ENCODE assay signal across 18 cellular contexts in the genomic region with DNA sequence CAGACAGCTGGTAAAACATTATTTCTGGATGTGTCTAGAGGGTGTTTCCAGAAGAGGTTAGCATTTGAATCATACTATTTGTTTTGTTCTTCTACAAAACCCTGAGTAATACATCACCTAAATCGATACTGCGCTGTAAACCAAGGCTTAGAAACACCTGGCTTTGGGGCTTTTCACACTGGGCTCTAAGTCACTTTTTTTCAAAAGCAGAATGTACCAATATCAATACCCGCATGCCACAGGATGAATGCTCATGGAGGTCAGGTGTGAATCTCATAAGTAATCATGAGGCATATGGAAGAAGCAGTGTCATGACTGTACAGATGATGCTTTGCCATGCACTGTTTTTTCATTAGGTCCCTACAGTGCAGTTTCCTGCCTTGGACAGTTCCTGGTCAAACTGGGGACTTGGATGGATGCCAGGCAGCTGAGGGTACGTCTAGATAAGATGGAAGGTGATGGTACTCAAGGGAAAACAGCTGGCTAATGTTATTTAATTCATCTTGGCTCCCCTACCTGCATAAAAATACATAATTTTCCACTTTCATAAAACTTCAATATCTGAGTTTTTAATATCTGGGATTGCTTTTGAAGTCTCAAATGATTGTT. TPM values are rescaled to one million over a fixed set of nuclear protein-coding genes. Genes with fewer than 3 reads are reported as not detected.
DNase-seq lines count a peak whose midpoint lies in the region; ATAC-seq and TF ChIP-seq lines count a peak whose summit lies in the region.
"Had no signal": no experiment of that assay in that cellular context is flagged by ENCODE, and none has a peak within 500 bp of the region (broad histone marks: within the 10 kb centered on the region; RNA-seq: fewer than 3 reads in every experiment).

No MANE protein-coding gene starts in this region.

- peak; percentile 24 for DNase-seq in COR-L47 (lab: John Stamatoyannopoulos, UW)
- DNase-seq in Daoy (ENCODE audit: low read depth), result peak; percentile 5
- peak; percentile 53 for DNase-seq in RPMI8226
- no peak for DNase-seq in chondrocyte (ENCODE audit: low spot score)
- no peak for DNase-seq in kidney glomerular epithelial cell (lab: John Stamatoyannopoulos, UW)
- DNase-seq: activated CD4-positive, alpha-beta T cell treated with anti-CD3 and anti-CD28 coated beads for 48 hours; activated CD8-positive, alpha-beta memory T cell treated with anti-CD3 and anti-CD28 coated beads, Interleukin-2, amount 50 U/mL, for 4 hours; activated naive CD4-positive, alpha-beta T cell; cerebellar nuclear complex; effector memory CD8-positive, alpha-beta T cell; islet precursor cell; naive thymus-derived CD8-positive, alpha-beta T cell; NCI-H2081 treated with DMSO at 0.1 percent for 48 hours had no signal

- H3K36me3 Mint-ChIP-seq in chondrocyte (ENCODE audit: low read depth), result peaks cover 4% of the 10 kb centered on the region

- ATAC-seq in HG02798 (IDR thresholded peaks at IDR 0.05; ENCODE audit: poor library complexity, unreplicated experiment) (peak; percentile 66), HG03521 (IDR thresholded peaks at IDR 0.05; ENCODE audit: unreplicated experiment) (no peak), HG02981 (IDR thresholded peaks at IDR 0.05; ENCODE audit: unreplicated experiment) (no peak)
- ATAC-seq: effector memory CD8-positive, alpha-beta T cell; naive thymus-derived CD8-positive, alpha-beta T cell; Right ventricle myocardium inferior had no signal

- no peak overlapping the region for H3K27ac Mint-ChIP-seq in chondrocyte (ENCODE audit: unreplicated experiment)
- H3K27ac Mint-ChIP-seq: effector memory CD8-positive, alpha-beta T cell; memory B cell; naive thymus-derived CD8-positive, alpha-beta T cell had no signal

- peaks cover 12% of the 10 kb centered on the region for H3K9me3 Mint-ChIP-seq in chondrocyte (ENCODE audit: low read depth)

- H3K27me3 Mint-ChIP-seq in chondrocyte (ENCODE audit: low read depth), result no peaks in the 10 kb centered on the region

- no peaks in the 10 kb centered on the region for H3K4me1 Mint-ChIP-seq in chondrocyte (ENCODE audit: low read depth)
- H3K4me1 Mint-ChIP-seq: naive thymus-derived CD8-positive, alpha-beta T cell had no signal

- TF ChIP-seq CTCF in chondrocyte (IDR thresholded peaks at IDR 0.05), result no peak

- H3K4me3 Mint-ChIP-seq in chondrocyte (ENCODE audit: unreplicated experiment), result no peak overlapping the region
- H3K4me3 Mint-ChIP-seq: effector memory CD8-positive, alpha-beta T cell; memory B cell had no signal

RNA-seq across cellular contexts. Expression of a gene that starts 48.9 kb away (rescaled TPM):
- total RNA-seq in Daoy (2014; rRNA removed; shearing (Covaris generic)), result 10.7 and 28.9 TPM in 2 replicates
- total RNA-seq in chondrocyte, result 6.4 to 11.2 TPM (median 8.5 TPM) in 3 replicates

Comparison
In these comparisons a context has a peak if more than half of its experiments do, and no peak if none do; other contexts are left out.
1. DNase-seq: peak in COR-L47 (single experiment), Daoy (single experiment) and RPMI8226 (single experiment); none in chondrocyte (single experiment) and kidney glomerular epithelial cell (single experiment).